ENCODE assay signal across 2 cellular contexts in the genomic region with DNA sequence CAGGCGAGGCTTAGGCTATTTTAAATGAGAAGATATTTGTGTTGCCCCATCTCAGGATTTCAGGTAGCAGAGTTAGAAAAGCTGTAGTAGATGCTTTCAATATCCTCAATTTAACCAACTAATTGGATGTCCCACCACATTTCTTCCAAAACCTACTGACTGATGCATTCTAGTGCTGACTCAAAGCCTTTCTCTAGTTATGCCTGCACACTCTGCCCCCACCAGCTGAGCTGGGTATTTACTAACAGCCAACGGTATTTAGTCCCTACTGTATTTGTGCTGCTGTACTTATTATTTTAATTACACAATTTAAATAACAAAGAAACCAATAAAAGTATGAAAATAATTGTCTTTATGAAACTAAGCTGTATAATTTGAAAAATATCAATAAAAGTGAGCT.
TF ChIP-seq lines count a peak whose summit lies in the region.

No MANE protein-coding gene starts in this region.

TF ChIP-seq in GM23338, 12 proteins besides CTCF, POLR2A, EP300 and RAD21 (continued from another document and continues in another):
- TF ChIP-seq, protein P1, sequence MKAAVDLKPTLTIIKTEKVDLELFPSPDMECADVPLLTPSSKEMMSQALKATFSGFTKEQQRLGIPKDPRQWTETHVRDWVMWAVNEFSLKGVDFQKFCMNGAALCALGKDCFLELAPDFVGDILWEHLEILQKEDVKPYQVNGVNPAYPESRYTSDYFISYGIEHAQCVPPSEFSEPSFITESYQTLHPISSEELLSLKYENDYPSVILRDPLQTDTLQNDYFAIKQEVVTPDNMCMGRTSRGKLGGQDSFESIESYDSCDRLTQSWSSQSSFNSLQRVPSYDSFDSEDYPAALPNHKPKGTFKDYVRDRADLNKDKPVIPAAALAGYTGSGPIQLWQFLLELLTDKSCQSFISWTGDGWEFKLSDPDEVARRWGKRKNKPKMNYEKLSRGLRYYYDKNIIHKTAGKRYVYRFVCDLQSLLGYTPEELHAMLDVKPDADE (IDR thresholded peaks at IDR 0.05): no peak
- TF ChIP-seq NANOG (IDR thresholded peaks at IDR 0.05; ENCODE audit: borderline replicate concordance) (no peak), EZH2 (IDR thresholded peaks at IDR 0.05; ENCODE audit: low read depth, unreplicated experiment) (no peak), ZNF331 (CRISPR knock-in tag; IDR thresholded peaks at IDR 0.05; ENCODE audit: low read depth) (no peak), POLR2AphosphoS5 (IDR thresholded peaks at IDR 0.05; ENCODE audit: low read depth) (no peak), STAT1 (IDR thresholded peaks at IDR 0.05; ENCODE audit: unreplicated experiment) (no peak), ZNF114 (CRISPR knock-in tag; IDR thresholded peaks at IDR 0.05) (no peak), EZH2phosphoT487 (IDR thresholded peaks at IDR 0.05; ENCODE audit: unreplicated experiment) (no peak), CREB1 (CRISPR knock-in tag; IDR thresholded peaks at IDR 0.05; ENCODE audit: low read depth) (no peak)
- TF ChIP-seq, protein P2, sequence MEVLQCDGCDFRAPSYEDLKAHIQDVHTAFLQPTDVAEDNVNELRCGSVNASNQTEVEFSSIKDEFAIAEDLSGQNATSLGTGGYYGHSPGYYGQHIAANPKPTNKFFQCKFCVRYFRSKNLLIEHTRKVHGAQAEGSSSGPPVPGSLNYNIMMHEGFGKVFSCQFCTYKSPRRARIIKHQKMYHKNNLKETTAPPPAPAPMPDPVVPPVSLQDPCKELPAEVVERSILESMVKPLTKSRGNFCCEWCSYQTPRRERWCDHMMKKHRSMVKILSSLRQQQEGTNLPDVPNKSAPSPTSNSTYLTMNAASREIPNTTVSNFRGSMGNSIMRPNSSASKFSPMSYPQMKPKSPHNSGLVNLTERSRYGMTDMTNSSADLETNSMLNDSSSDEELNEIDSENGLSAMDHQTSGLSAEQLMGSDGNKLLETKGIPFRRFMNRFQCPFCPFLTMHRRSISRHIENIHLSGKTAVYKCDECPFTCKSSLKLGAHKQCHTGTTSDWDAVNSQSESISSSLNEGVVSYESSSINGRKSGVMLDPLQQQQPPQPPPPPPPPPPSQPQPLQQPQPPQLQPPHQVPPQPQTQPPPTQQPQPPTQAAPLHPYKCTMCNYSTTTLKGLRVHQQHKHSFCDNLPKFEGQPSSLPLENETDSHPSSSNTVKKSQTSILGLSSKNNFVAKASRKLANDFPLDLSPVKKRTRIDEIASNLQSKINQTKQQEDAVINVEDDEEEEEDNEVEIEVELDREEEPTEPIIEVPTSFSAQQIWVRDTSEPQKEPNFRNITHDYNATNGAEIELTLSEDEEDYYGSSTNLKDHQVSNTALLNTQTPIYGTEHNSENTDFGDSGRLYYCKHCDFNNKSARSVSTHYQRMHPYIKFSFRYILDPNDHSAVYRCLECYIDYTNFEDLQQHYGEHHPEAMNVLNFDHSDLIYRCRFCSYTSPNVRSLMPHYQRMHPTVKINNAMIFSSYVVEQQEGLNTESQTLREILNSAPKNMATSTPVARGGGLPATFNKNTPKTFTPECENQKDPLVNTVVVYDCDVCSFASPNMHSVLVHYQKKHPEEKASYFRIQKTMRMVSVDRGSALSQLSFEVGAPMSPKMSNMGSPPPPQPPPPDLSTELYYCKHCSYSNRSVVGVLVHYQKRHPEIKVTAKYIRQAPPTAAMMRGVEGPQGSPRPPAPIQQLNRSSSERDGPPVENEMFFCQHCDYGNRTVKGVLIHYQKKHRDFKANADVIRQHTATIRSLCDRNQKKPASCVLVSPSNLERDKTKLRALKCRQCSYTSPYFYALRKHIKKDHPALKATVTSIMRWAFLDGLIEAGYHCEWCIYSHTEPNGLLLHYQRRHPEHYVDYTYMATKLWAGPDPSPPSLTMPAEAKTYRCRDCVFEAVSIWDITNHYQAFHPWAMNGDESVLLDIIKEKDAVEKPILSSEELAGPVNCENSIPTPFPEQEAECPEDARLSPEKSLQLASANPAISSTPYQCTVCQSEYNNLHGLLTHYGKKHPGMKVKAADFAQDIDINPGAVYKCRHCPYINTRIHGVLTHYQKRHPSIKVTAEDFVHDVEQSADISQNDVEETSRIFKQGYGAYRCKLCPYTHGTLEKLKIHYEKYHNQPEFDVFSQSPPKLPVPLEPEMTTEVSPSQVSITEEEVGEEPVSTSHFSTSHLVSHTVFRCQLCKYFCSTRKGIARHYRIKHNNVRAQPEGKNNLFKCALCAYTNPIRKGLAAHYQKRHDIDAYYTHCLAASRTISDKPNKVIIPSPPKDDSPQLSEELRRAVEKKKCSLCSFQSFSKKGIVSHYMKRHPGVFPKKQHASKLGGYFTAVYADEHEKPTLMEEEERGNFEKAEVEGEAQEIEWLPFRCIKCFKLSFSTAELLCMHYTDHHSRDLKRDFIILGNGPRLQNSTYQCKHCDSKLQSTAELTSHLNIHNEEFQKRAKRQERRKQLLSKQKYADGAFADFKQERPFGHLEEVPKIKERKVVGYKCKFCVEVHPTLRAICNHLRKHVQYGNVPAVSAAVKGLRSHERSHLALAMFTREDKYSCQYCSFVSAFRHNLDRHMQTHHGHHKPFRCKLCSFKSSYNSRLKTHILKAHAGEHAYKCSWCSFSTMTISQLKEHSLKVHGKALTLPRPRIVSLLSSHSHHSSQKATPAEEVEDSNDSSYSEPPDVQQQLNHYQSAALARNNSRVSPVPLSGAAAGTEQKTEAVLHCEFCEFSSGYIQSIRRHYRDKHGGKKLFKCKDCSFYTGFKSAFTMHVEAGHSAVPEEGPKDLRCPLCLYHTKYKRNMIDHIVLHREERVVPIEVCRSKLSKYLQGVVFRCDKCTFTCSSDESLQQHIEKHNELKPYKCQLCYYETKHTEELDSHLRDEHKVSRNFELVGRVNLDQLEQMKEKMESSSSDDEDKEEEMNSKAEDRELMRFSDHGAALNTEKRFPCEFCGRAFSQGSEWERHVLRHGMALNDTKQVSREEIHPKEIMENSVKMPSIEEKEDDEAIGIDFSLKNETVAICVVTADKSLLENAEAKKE (CRISPR knock-in tag; IDR thresholded peaks at IDR 0.05): no peak

TF ChIP-seq in WTC11, 78 proteins besides CTCF, POLR2A, EP300 and RAD21 (continued from another document):
- TF ChIP-seq, protein P3, sequence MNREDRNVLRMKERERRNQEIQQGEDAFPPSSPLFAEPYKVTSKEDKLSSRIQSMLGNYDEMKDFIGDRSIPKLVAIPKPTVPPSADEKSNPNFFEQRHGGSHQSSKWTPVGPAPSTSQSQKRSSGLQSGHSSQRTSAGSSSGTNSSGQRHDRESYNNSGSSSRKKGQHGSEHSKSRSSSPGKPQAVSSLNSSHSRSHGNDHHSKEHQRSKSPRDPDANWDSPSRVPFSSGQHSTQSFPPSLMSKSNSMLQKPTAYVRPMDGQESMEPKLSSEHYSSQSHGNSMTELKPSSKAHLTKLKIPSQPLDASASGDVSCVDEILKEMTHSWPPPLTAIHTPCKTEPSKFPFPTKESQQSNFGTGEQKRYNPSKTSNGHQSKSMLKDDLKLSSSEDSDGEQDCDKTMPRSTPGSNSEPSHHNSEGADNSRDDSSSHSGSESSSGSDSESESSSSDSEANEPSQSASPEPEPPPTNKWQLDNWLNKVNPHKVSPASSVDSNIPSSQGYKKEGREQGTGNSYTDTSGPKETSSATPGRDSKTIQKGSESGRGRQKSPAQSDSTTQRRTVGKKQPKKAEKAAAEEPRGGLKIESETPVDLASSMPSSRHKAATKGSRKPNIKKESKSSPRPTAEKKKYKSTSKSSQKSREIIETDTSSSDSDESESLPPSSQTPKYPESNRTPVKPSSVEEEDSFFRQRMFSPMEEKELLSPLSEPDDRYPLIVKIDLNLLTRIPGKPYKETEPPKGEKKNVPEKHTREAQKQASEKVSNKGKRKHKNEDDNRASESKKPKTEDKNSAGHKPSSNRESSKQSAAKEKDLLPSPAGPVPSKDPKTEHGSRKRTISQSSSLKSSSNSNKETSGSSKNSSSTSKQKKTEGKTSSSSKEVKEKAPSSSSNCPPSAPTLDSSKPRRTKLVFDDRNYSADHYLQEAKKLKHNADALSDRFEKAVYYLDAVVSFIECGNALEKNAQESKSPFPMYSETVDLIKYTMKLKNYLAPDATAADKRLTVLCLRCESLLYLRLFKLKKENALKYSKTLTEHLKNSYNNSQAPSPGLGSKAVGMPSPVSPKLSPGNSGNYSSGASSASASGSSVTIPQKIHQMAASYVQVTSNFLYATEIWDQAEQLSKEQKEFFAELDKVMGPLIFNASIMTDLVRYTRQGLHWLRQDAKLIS (CRISPR knock-in tag; IDR thresholded peaks at IDR 0.05; ENCODE audit: borderline replicate concordance): no peak
- TF ChIP-seq ZNF232 (CRISPR knock-in tag; IDR thresholded peaks at IDR 0.05): no peak
- TF ChIP-seq RORB (CRISPR knock-in tag; IDR thresholded peaks at IDR 0.05): no peak
- TF ChIP-seq, protein P4, sequence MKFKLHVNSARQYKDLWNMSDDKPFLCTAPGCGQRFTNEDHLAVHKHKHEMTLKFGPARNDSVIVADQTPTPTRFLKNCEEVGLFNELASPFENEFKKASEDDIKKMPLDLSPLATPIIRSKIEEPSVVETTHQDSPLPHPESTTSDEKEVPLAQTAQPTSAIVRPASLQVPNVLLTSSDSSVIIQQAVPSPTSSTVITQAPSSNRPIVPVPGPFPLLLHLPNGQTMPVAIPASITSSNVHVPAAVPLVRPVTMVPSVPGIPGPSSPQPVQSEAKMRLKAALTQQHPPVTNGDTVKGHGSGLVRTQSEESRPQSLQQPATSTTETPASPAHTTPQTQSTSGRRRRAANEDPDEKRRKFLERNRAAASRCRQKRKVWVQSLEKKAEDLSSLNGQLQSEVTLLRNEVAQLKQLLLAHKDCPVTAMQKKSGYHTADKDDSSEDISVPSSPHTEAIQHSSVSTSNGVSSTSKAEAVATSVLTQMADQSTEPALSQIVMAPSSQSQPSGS (CRISPR knock-in tag; IDR thresholded peaks at IDR 0.05; ENCODE audit: borderline replicate concordance, low read depth): no peak
- no peak for TF ChIP-seq ZNF219 (CRISPR knock-in tag; IDR thresholded peaks at IDR 0.05; ENCODE audit: borderline replicate concordance)
- TF ChIP-seq PRRX2 (CRISPR knock-in tag; IDR thresholded peaks at IDR 0.05): no peak
- TF ChIP-seq CBFB (CRISPR knock-in tag; IDR thresholded peaks at IDR 0.05; ENCODE audit: low read depth): no peak
- no peak for TF ChIP-seq ZNF416 (CRISPR knock-in tag; IDR thresholded peaks at IDR 0.05)
- TF ChIP-seq, protein P5, sequence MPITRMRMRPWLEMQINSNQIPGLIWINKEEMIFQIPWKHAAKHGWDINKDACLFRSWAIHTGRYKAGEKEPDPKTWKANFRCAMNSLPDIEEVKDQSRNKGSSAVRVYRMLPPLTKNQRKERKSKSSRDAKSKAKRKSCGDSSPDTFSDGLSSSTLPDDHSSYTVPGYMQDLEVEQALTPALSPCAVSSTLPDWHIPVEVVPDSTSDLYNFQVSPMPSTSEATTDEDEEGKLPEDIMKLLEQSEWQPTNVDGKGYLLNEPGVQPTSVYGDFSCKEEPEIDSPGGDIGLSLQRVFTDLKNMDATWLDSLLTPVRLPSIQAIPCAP (CRISPR knock-in tag; IDR thresholded peaks at IDR 0.05): no peak
